In the genomic region with DNA sequence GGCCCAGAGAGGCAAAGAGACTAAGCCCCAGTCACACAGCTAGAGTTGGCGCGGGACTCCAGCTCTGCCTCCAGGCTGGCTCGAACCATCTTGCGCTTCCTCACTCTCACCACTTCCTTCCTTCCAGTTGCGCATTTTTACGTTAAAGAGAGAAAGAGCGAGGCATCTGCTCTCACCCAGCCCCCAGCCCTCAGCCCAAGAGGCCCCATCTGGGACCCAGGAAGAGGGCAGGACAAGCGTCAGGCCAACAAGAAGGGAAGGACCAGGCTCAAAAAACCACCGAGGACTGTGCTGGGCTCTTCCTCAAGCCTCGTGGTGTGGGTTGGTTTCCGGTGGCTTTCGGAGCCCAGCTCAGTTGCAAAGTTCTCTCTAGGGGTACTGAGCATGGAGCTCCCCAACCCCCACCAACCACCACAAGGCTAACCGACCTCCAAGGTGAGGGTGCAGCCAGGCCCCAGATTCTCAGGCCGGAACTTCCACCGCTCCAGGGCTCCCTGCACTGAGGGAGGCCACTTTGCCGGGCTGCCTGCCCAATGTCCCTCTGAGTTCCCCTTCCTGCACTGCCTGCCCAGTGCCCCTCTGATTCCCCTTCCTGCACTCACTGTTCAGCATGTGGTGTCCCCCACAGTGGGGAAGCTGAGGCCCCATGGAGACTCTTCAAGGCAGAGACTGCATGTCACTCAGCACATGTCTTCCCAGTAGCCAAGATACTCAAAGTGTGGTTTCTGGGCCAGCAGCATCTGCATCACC, we compare ENCODE assay signal across 9 cellular contexts. TPM values are rescaled to one million over a fixed set of nuclear protein-coding genes. Genes with fewer than 3 reads are reported as not detected.
DNase-seq lines count a peak whose midpoint lies in the region; ATAC-seq, FAIRE-seq and TF ChIP-seq lines count a peak whose summit lies in the region.
"Had no signal": no experiment of that assay in that cellular context is flagged by ENCODE, and none has a peak within 500 bp of the region (broad histone marks: within the 10 kb centered on the region; RNA-seq: fewer than 3 reads in every experiment).

No MANE protein-coding gene starts in this region.

- TF ChIP-seq CTCF in right atrium auricular region (IDR thresholded peaks at IDR 0.05) (no peak), H1 (IDR thresholded peaks at IDR 0.05; ENCODE audit: control extremely low read depth in 1 of 3, insufficient read depth in 1 of 3, low read depth in 1 of 3, low read length in 3 of 3) (no peak), testis (IDR thresholded peaks at IDR 0.05) (no peak)

- peak overlapping the region; percentile 25; the same call in 1 of the 2 replicates for H3K18ac ChIP-seq in H1 (ENCODE audit: extremely low read depth, low read length)

- H2BK12ac ChIP-seq in H1 (ENCODE audit: low read depth, low read length): peak overlapping the region; percentile 80; the same call in 1 of the 2 replicates

- no peak overlapping the region for H2AFZ ChIP-seq in H1 (ENCODE audit: low read length)

- H3K36me3 ChIP-seq in right atrium auricular region (no peaks in the 10 kb centered on the region), H1 (ENCODE audit: control insufficient read depth in 2 of 4, insufficient read depth in 4 of 4, low read length in 3 of 4) (no peaks in the 10 kb centered on the region), testis (ENCODE audit: low read depth, missing control alignments) (no peaks in the 10 kb centered on the region)
- H3K36me3 ChIP-seq: gastrocnemius medialis had no signal

- no peak overlapping the region for H4K5ac ChIP-seq in H1 (ENCODE audit: insufficient read length, low read depth, low read length)

- DNase-seq in Right ventricle myocardium inferior (ENCODE audit: missing footprints) (peak; percentile 77), right atrium auricular region (ENCODE audit: low spot score) (no peak), NOMO-1 treated with dmso at 0.1 percent for 144 hours (lab: John Stamatoyannopoulos, UW; ENCODE audit: unreplicated experiment) (peak; percentile 94), H1 (ENCODE audit: low read depth in 1 of 2, low spot score in 2 of 2) (no peak), NCI-H748 (lab: John Stamatoyannopoulos, UW; ENCODE audit: unreplicated experiment) (no peak), NCI-H446 treated with DMSO at 0.1 percent for 48 hours (lab: John Stamatoyannopoulos, UW) (no peak), testis (no peak)
- DNase-seq in stimulated activated CD8-positive, alpha-beta memory T cell treated with anti-CD3 and anti-CD28 coated beads, Interleukin-4, amount 100 ng/mL, for 48 hours: peak; percentile 44

- intact Hi-C loops in Right ventricle myocardium inferior (cut with DNase I): no loop called here
- intact Hi-C loops in testis (cut with DNase I; ENCODE audit: low total_unique reads): no loop called here

- H3K4ac ChIP-seq in H1 (replicated peaks; ENCODE audit: insufficient read length, low read depth, low read length): peak overlapping the region; percentile 71

- no peak overlapping the region for H3K23ac ChIP-seq in H1 (ENCODE audit: insufficient read length)

- H3K14ac ChIP-seq in H1 (ENCODE audit: insufficient read length): no peak overlapping the region

- no peak overlapping the region for H2BK120ac ChIP-seq in H1 (replicated peaks; ENCODE audit: low read depth, low read length)

- H2AK5ac ChIP-seq in H1 (ENCODE audit: low read depth, low read length): peak overlapping the region; percentile 41; the same call in 1 of the 2 replicates

- no peak overlapping the region for H3K4me2 ChIP-seq in H1 (ENCODE audit: insufficient read depth in 1 of 2, low read depth in 2 of 2, low read length in 2 of 2)

- H3K79me1 ChIP-seq in H1 (ENCODE audit: low read depth, low read length): no peaks in the 10 kb centered on the region

- CTCF ChIA-PET in H1 (lab: Charles Lee; ENCODE audit: partially characterized antibody): interaction anchor here (0.7 to 2.8 kb wide), 9 partner anchors 9 to 56 kb away, joined by 3 to 18 read pairs (median 4); no protein-coding TSS in a partner anchor

- peak overlapping the region; percentile 71; the same call in 1 of the 2 replicates for H2BK5ac ChIP-seq in H1 (ENCODE audit: low read depth, low read length)

- H3K4me3 ChIP-seq in right atrium auricular region (no peak overlapping the region), H1 (ENCODE audit: extremely low read depth in 1 of 4, insufficient read depth in 2 of 4, low read depth in 3 of 4, low read length in 4 of 4) (no peak overlapping the region), testis (no peak overlapping the region)
- H3K4me3 ChIP-seq: gastrocnemius medialis had no signal

- H3K9me3 ChIP-seq in right atrium auricular region: no peaks in the 10 kb centered on the region
- H3K9me3 ChIP-seq in H1 (ENCODE audit: insufficient read depth in 2 of 2, low read depth in 1 of 2, low read length in 1 of 2): no peaks in the 10 kb centered on the region
- no peaks in the 10 kb centered on the region for H3K9me3 ChIP-seq in testis
- H3K9me3 ChIP-seq: gastrocnemius medialis had no signal

- no peak overlapping the region; a peak in 1 of 7 replicates for H3K9ac ChIP-seq in H1 (replicated peaks in 1 of 4; ENCODE audit: extremely low read depth in 1 of 4, low read depth in 3 of 4, low read length in 3 of 4)

- no peaks in the 10 kb centered on the region for H3K79me2 ChIP-seq in H1 (ENCODE audit: control insufficient read depth in 1 of 2, insufficient read depth in 2 of 2, low read length in 2 of 2)

- peaks cover 0 to 28% of the 10 kb centered on the region in 2 donors for H3K4me1 ChIP-seq in right atrium auricular region
- H3K4me1 ChIP-seq in H1 (replicated peaks in 1 of 4; ENCODE audit: control insufficient read depth in 3 of 4, insufficient read depth in 4 of 4, low read length in 3 of 4): peaks cover 0 to 19% (median 12%) of the 10 kb centered on the region in 4 experiments; a peak in 6 of 7 replicates
- H3K4me1 ChIP-seq in testis: no peaks in the 10 kb centered on the region
- H3K4me1 ChIP-seq: gastrocnemius medialis had no signal

- WGBS in H1 (ENCODE audit: extremely low coverage in 1 of 2, insufficient coverage in 1 of 2, insufficient read length in 1 of 2, insufficient replicate concordance in 2 of 2, low coverage in 1 of 2, low lambda C conversion rate in 2 of 2, missing lambda C conversion rate in 1 of 2), 2 experiments: 79% methylated on average over 13 of the region's 16 CpGs; no CpG with 5 or more reads in 1 of the 2 experiments
- 86 to 91% methylated on average over 7 to 16 of the region's 16 CpGs for WGBS in testis, 2 donors

- no peak for TF ChIP-seq EP300 in H1 (IDR thresholded peaks at IDR 0.05; ENCODE audit: borderline replicate concordance in 1 of 2, low read depth in 2 of 2, low read length in 2 of 2)

- H3K27me3 ChIP-seq in right atrium auricular region: no peaks in the 10 kb centered on the region
- no peaks in the 10 kb centered on the region for H3K27me3 ChIP-seq in H1 (replicated peaks in 1 of 4; ENCODE audit: control insufficient read depth in 3 of 4, extremely low read depth in 1 of 4, insufficient read depth in 3 of 4, low read length in 3 of 4)
- no peaks in the 10 kb centered on the region for H3K27me3 ChIP-seq in testis
- H3K27me3 ChIP-seq: gastrocnemius medialis had no signal

- no peak for FAIRE-seq in H1 (lab: Jason Lieb, UNC)

- peak overlapping the region; percentile 90 for H2BK20ac ChIP-seq in H1 (ENCODE audit: low read length)

- no peak for TF ChIP-seq POLR2A in H1 (IDR thresholded peaks at IDR 0.05; ENCODE audit: control extremely low read depth in 1 of 2, low read depth in 2 of 2, low read length in 2 of 2)
- TF ChIP-seq POLR2A in testis (IDR thresholded peaks at IDR 0.05): no peak

- no peak for TF ChIP-seq RAD21 in H1 (IDR thresholded peaks at IDR 0.05 in 1 of 2, conservative IDR thresholded peaks at IDR 0.05 in 1 of 2; ENCODE audit: low read depth in 2 of 2, low read length in 2 of 2)

- H4K8ac ChIP-seq in H1 (ENCODE audit: extremely low read depth, insufficient read depth, low read length): no peak overlapping the region

- no peaks in the 10 kb centered on the region; the same call in 1 of the 2 replicates for H3K23me2 ChIP-seq in H1 (ENCODE audit: low read depth, low read length)

- peak overlapping the region; percentile 83 for H4K91ac ChIP-seq in H1 (replicated peaks; ENCODE audit: insufficient read length, low read length)

- no peaks in the 10 kb centered on the region for H4K20me1 ChIP-seq in H1 (replicated peaks in 1 of 2; ENCODE audit: control insufficient read depth in 1 of 2, insufficient read depth in 2 of 2, low read length in 2 of 2)

- no peak overlapping the region for H3K56ac ChIP-seq in H1 (replicated peaks; ENCODE audit: insufficient read length, low read depth, low read length)

- ATAC-seq in Right ventricle myocardium inferior: peak; percentile 23
- ATAC-seq: gastrocnemius medialis had no signal

- POLR2A ChIA-PET in H1 (lab: Charles Lee; ENCODE audit: partially characterized antibody): interaction anchor here (0.8 kb wide), 1 partner anchor 9 kb away, joined by 3 read pairs; no protein-coding TSS in a partner anchor

- H3K27ac ChIP-seq in right atrium auricular region (no peak overlapping the region), H1 (ENCODE audit: low read depth, low read length) (no peak overlapping the region), testis (no peak overlapping the region)

- peak overlapping the region; percentile 95; the same call in 1 of the 2 replicates for H2BK15ac ChIP-seq in H1 (ENCODE audit: low read length)

TF ChIP-seq in H1, 55 proteins besides CTCF, POLR2A, EP300 and RAD21:
- no peak for TF ChIP-seq TBP (IDR thresholded peaks at IDR 0.05; ENCODE audit: low read depth, low read length)
- TF ChIP-seq KDM1A (IDR thresholded peaks at IDR 0.05; ENCODE audit: borderline replicate concordance, low read length): peak; percentile 46; the same call in 1 of the 2 replicates

RNA-seq across cellular contexts. Expression of gene TESC, which starts 35.9 kb away (rescaled TPM):
- total RNA-seq in Right ventricle myocardium inferior (93.9 TPM), right atrium auricular region (10 to 100 TPM; 31.2 to 36.2 TPM), testis (10 to 100 TPM; 42.5 to 76.5 TPM)
- total RNA-seq in H1 (2021; fragmentation: NEBNext Ultra II Directional; extraction: Animal tissue kit (Norgen Biotek cat#: 25700)): 9.8 and 12.0 TPM in 2 replicates
- polyA plus RNA-seq in H1 (2011; rRNA removed) (17.7 and 20.1 TPM in 2 replicates), testis (ENCODE audit: insufficient read depth, low read depth, low replicate concordance) (43.2 TPM)
- 18.1 TPM for polyA plus RNA-seq in H1 (2011; cell fraction: cytosol; rRNA removed)
- 16.5 TPM for polyA plus RNA-seq in H1 (2011; cell fraction: nucleus; rRNA removed)
- polyA plus RNA-seq in H1 (2012, experiment 1 of 2): 8.0 to 18.0 TPM (median 13.8 TPM) in 4 replicates
- 11.0 TPM for polyA plus RNA-seq in H1 (2012, experiment 2 of 2)
- 7.5 TPM for polyA plus RNA-seq in H1 (2013, experiment 1 of 2)
- 8.1 TPM for polyA plus RNA-seq in H1 (2013, experiment 2 of 2)
- 5.4 and 5.5 TPM in 2 replicates for polyA minus RNA-seq in H1 (2011; rRNA and poly(A)+ RNA removed)
- 1.8 TPM for polyA minus RNA-seq in H1 (2011; cell fraction: cytosol; rRNA and poly(A)+ RNA removed)
- polyA minus RNA-seq in H1 (2011; cell fraction: nucleus; rRNA and poly(A)+ RNA removed): 7.9 TPM

Comparison
In these comparisons a context has a peak if more than half of its experiments do, and no peak if none do; other contexts are left out.
1. DNase-seq: peak in Right ventricle myocardium inferior (single experiment), NOMO-1 treated with dmso at 0.1 percent for 144 hours (single experiment) and stimulated activated CD8-positive, alpha-beta memory T cell treated with anti-CD3 and anti-CD28 coated beads, Interleukin-4, amount 100 ng/mL, for 48 hours (single experiment); none in right atrium auricular region (single experiment), H1 (0 of 2), NCI-H748 (single experiment), NCI-H446 treated with DMSO at 0.1 percent for 48 hours (single experiment) and testis (single experiment).